12 cellular contexts compared by ENCODE assay signal in genomic region chr20:53857723-53858236, GRCh38.
DNase-seq lines count a peak whose midpoint lies in the region; ATAC-seq and TF ChIP-seq lines count a peak whose summit lies in the region.
"Had no signal": no experiment of that assay in that cellular context is flagged by ENCODE, and none has a peak within 500 bp of the region (broad histone marks: within the 10 kb centered on the region; RNA-seq: fewer than 3 reads in every experiment).

No MANE protein-coding gene starts in this region.

- H3K4me2 ChIP-seq in trophoblast cell (ENCODE audit: low read length), result no peak overlapping the region

- H2AK5ac ChIP-seq in trophoblast cell (ENCODE audit: low read length), result no peak overlapping the region

- no peak overlapping the region for H4K8ac ChIP-seq in trophoblast cell (ENCODE audit: low read depth, low read length)

- H2BK12ac ChIP-seq in trophoblast cell (ENCODE audit: low read length), result no peak overlapping the region

- no peak overlapping the region for H3K4ac ChIP-seq in trophoblast cell (ENCODE audit: low read depth, low read length)

- no peaks in the 10 kb centered on the region for H3K27me3 ChIP-seq in H7 (ENCODE audit: control insufficient read depth, insufficient read depth, low read length)
- no peaks in the 10 kb centered on the region for H3K27me3 ChIP-seq in trophoblast cell (ENCODE audit: insufficient read depth, low read length)

- TF ChIP-seq CTCF in fibroblast of villous mesenchyme (IDR thresholded peaks at IDR 0.05; ENCODE audit: insufficient read depth, low read depth, low read length), result no peak

- no peak overlapping the region for H3K9ac ChIP-seq in trophoblast cell (ENCODE audit: low read length)

- no peaks in the 10 kb centered on the region for H3K9me3 ChIP-seq in trophoblast cell (ENCODE audit: insufficient read depth, low read depth, low read length)
- H3K9me3 ChIP-seq: thoracic aorta had no signal

- H3K79me2 ChIP-seq in trophoblast cell (ENCODE audit: control insufficient read depth, insufficient read depth, low read length, poor library complexity), result peaks cover 2% of the 10 kb centered on the region

- DNase-seq in H7 (peak; percentile 38), NCI-H510A treated with DMSO at 0.1 percent for 48 hours (lab: John Stamatoyannopoulos, UW) (peak; percentile 71), fibroblast of villous mesenchyme (ENCODE audit: low read depth) (peak; percentile 29), trophoblast cell (no peak), NCI-H748 treated with DMSO at 0.1 percent for 48 hours (lab: John Stamatoyannopoulos, UW) (no peak)
- no peak for DNase-seq in stimulated activated CD8-positive, alpha-beta memory T cell treated with anti-CD3 and anti-CD28 coated beads, Interleukin-4, amount 100 ng/mL, for 48 hours
- DNase-seq: effector CD8-positive, alpha-beta T cell; GOT3; stimulated activated CD4-positive, alpha-beta T cell treated with anti-CD3 and anti-CD28 coated beads, Interleukin-4, amount 100 ng/mL, for 4 hours had no signal

- peaks cover 4% of the 10 kb centered on the region for H3K79me1 ChIP-seq in trophoblast cell (ENCODE audit: low read length)

- no peak overlapping the region for H3K18ac ChIP-seq in trophoblast cell (ENCODE audit: low read length)

- H4K91ac ChIP-seq in trophoblast cell (ENCODE audit: low read depth, low read length), result peak overlapping the region; percentile 13

- H2BK120ac ChIP-seq in trophoblast cell (ENCODE audit: insufficient read depth, low read length, poor library complexity), result no peak overlapping the region

- H2AFZ ChIP-seq in trophoblast cell (ENCODE audit: insufficient read depth, low read length, poor library complexity), result peak overlapping the region; percentile 52

- H2BK5ac ChIP-seq in trophoblast cell (ENCODE audit: low read depth, low read length, poor library complexity), result no peak overlapping the region

- H3K4me1 ChIP-seq in trophoblast cell (ENCODE audit: control insufficient read depth in 1 of 2, insufficient read depth in 2 of 2, low read length in 2 of 2), result no peaks in the 10 kb centered on the region

- no peak overlapping the region for H4K12ac ChIP-seq in trophoblast cell (ENCODE audit: low read depth, low read length)

- no peak overlapping the region for H3K23ac ChIP-seq in trophoblast cell (ENCODE audit: low read length)

- WGBS in trophoblast cell (ENCODE audit: extremely low coverage, insufficient coverage, insufficient read length), result no CpG with 5 or more reads among the region's 7 CpGs

- H3K36me3 ChIP-seq in H7 (replicated peaks; ENCODE audit: control insufficient read depth, insufficient read depth, low read length) (no peaks in the 10 kb centered on the region), trophoblast cell (ENCODE audit: control insufficient read depth in 1 of 2, insufficient read depth in 2 of 2, low read length in 2 of 2) (no peaks in the 10 kb centered on the region)
- H3K36me3 ChIP-seq: thoracic aorta had no signal

- no peak overlapping the region for H3K27ac ChIP-seq in trophoblast cell (ENCODE audit: low read depth, low read length)
- H3K27ac ChIP-seq: thoracic aorta had no signal

- H3K14ac ChIP-seq in trophoblast cell (ENCODE audit: low read length), result no peak overlapping the region

- H3K4me3 ChIP-seq in H7 (ENCODE audit: insufficient read depth, low read depth, low read length), result no peak overlapping the region
- H3K4me3 ChIP-seq in fibroblast of villous mesenchyme (ENCODE audit: low read depth, low read length), result no peak overlapping the region
- H3K4me3 ChIP-seq in trophoblast cell (ENCODE audit: low read depth, low read length), result no peak overlapping the region
- H3K4me3 ChIP-seq: thoracic aorta had no signal

- ATAC-seq in HG03039 (IDR thresholded peaks at IDR 0.05; ENCODE audit: unreplicated experiment) (no peak), GM19455 (IDR thresholded peaks at IDR 0.05; ENCODE audit: unreplicated experiment) (no peak)

Comparison
In these comparisons a context has a peak if more than half of its experiments do, and no peak if none do; other contexts are left out.
1. DNase-seq: peak in H7 (single experiment), NCI-H510A treated with DMSO at 0.1 percent for 48 hours (single experiment) and fibroblast of villous mesenchyme (single experiment); none in trophoblast cell (0 of 2), NCI-H748 treated with DMSO at 0.1 percent for 48 hours (single experiment) and stimulated activated CD8-positive, alpha-beta memory T cell treated with anti-CD3 and anti-CD28 coated beads, Interleukin-4, amount 100 ng/mL, for 48 hours (single experiment).